In the genomic region with DNA sequence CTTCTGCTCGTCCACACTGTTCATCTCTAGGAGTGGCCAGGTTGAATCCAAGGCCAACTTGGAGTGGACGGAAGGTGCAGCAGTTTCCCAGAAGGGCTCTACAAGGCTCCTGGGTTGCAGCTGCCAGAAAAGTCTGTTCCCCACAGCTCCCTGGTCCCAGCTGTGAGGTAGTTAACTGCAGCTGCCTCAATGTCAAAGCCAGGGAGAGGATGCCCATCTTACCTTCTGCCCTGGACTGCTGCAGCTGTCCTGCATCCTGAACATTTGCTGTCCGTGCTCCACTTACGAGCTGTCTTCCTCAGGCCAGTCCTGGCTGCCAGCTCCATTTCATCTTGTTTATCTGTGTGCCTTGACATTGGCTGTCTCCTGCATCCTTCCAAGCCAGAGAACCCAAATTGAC, we compare ENCODE assay signal across 15 cellular contexts.
"Had no signal": no experiment of that assay in that cellular context is flagged by ENCODE, and none has a peak within 500 bp of the region (broad histone marks: within the 10 kb centered on the region; RNA-seq: fewer than 3 reads in every experiment).

No MANE protein-coding gene starts in this region.

- ATAC-seq: activated CD8-positive, alpha-beta T cell treated with anti-CD3 and anti-CD28 coated beads, Interleukin-2, amount 10 ng/mL, durations not matched to agents 7 days and 5 days; pancreas; sciatic nerve had no signal

- DNase-seq: activated B cell treated with CpG ODN at 0.5 μM for 24 hours; activated CD4-positive, alpha-beta T cell treated with anti-CD3 and anti-CD28 coated beads for 4 hours; activated CD8-positive, alpha-beta T cell treated with anti-CD3 and anti-CD28 coated beads, Interleukin-2, amount 10 ng/mL, durations not matched to agents 7 days and 5 days; activated gamma-delta T cell; activated T-cell treated with anti-CD3 and anti-CD28 coated beads, Interleukin-2, amount 50 U/mL, for 24 hours; foreskin fibroblast; pancreas; stimulated activated naive CD4-positive, alpha-beta T cell treated with Interleukin-2 at 50 U/mL for 16 hours; tibial artery had no signal

- H3K4me3 ChIP-seq: pancreas, tibial artery had no signal

- H3K27ac ChIP-seq: epithelial cell of prostate, pancreas, tibial artery had no signal

- H3K9me3 ChIP-seq: pancreas, tibial artery had no signal

- H3K4me1 ChIP-seq: pancreas had no signal

- H3K27me3 ChIP-seq: pancreas, tibial artery had no signal

- H3K9me3 Mint-ChIP-seq: activated B cell treated with CpG ODN at 0.5 μM for 24 hours; activated naive CD4-positive, alpha-beta T cell treated with anti-CD3 and anti-CD28 coated beads, Interleukin-2, amount 50 U/mL, for 24 hours; activated T-cell treated with anti-CD3 and anti-CD28 coated beads, Interleukin-2, amount 50 U/mL, for 24 hours; dendritic cell treated with granulocyte-macrophage colony-stimulating factor and Interleukin-4, amounts not matched to agents 40 ng/mL and 50 ng/mL, for 4 days; memory B cell; T-helper 2 cell treated with Interferon-gamma antibody and Interleukin-4, amounts not matched to agents 5 μg/mL and 100 μg/mL, for 36 hours had no signal

- H3K4me3 Mint-ChIP-seq: activated B cell treated with CpG ODN at 0.5 μM for 24 hours; activated CD8-positive, alpha-beta T cell treated with anti-CD3 and anti-CD28 coated beads, Interleukin-2, amount 10 ng/mL, durations not matched to agents 7 days and 5 days; activated naive CD4-positive, alpha-beta T cell treated with anti-CD3 and anti-CD28 coated beads, Interleukin-2, amount 50 U/mL, for 24 hours; activated T-cell treated with anti-CD3 and anti-CD28 coated beads, Interleukin-2, amount 50 U/mL, for 24 hours; dendritic cell treated with granulocyte-macrophage colony-stimulating factor and Interleukin-4, amounts not matched to agents 40 ng/mL and 50 ng/mL, for 4 days; memory B cell; T-helper 2 cell treated with Interferon-gamma antibody and Interleukin-4, amounts not matched to agents 5 μg/mL and 100 μg/mL, for 36 hours had no signal

- H3K27me3 Mint-ChIP-seq: activated B cell treated with CpG ODN at 0.5 μM for 24 hours; activated naive CD4-positive, alpha-beta T cell treated with anti-CD3 and anti-CD28 coated beads, Interleukin-2, amount 50 U/mL, for 24 hours; activated T-cell treated with anti-CD3 and anti-CD28 coated beads, Interleukin-2, amount 50 U/mL, for 24 hours; dendritic cell treated with granulocyte-macrophage colony-stimulating factor and Interleukin-4, amounts not matched to agents 40 ng/mL and 50 ng/mL, for 4 days; memory B cell had no signal

- H3K27ac Mint-ChIP-seq: activated CD8-positive, alpha-beta T cell treated with anti-CD3 and anti-CD28 coated beads, Interleukin-2, amount 10 ng/mL, durations not matched to agents 7 days and 5 days; activated T-cell treated with anti-CD3 and anti-CD28 coated beads, Interleukin-2, amount 50 U/mL, for 24 hours; dendritic cell treated with granulocyte-macrophage colony-stimulating factor and Interleukin-4, amounts not matched to agents 40 ng/mL and 50 ng/mL, for 4 days; T-helper 2 cell treated with Interferon-gamma antibody and Interleukin-4, amounts not matched to agents 5 μg/mL and 100 μg/mL, for 36 hours had no signal

- H3K36me3 ChIP-seq: pancreas, tibial artery had no signal
